In the genomic region with DNA sequence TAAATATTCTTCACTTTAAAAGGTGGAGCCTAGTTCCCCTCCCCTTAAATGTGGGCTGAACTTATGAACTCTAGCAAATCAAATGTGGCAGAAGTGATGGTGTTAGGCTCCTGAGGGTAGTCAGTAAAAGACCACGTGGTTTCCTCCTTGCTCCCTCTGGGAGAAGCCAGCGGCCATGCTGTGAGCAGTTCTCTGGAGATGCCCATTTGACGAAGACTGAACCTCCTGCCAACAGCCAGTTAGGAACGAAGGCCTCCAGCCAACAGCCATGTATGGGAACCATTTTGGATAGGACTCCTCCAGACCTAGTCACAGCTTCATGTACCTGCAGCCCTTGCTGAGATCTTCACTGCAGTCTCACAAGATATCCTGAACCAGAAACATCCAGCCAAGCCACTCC, we compare ENCODE assay signal across 22 cellular contexts. TPM values are rescaled to one million over a fixed set of nuclear protein-coding genes. Genes with fewer than 3 reads are reported as not detected.
"Had no signal": no experiment of that assay in that cellular context is flagged by ENCODE, and none has a peak within 500 bp of the region (broad histone marks: within the 10 kb centered on the region; RNA-seq: fewer than 3 reads in every experiment).

No MANE protein-coding gene starts in this region.

- H3K4me2 ChIP-seq: SK-N-SH had no signal

- H3K36me3 ChIP-seq: MG63 had no signal

- DNase-seq: KBM-7, MG63, NCI-H1092 treated with DMSO at 0.1 percent for 48 hours, NCI-H1436, NCI-H187, NCI-H2029, NCI-H2081 treated with DMSO at 0.1 percent for 48 hours, NCI-H2171, NCI-H226, NCI-H446, NCI-H510A, NCI-H524 treated with DMSO at 0.1 percent for 48 hours, NCI-H69, NCI-H774, PC-3, SHP77, SK-N-SH, SW 1271, T-cell had no signal

- H3K9ac ChIP-seq: SK-N-SH had no signal

- H3K27ac ChIP-seq: RWPE1 had no signal

- ATAC-seq: Panc1, PC-3, T-cell had no signal

- H3K27me3 ChIP-seq: MG63 had no signal

- H3K9me3 ChIP-seq: MG63, SK-N-SH had no signal

- H3K4me3 ChIP-seq: MG63 had no signal

RNA-seq across cellular contexts. Expression of a gene that starts 7.6 kb away (rescaled TPM):
- total RNA-seq: OCI-LY7 had no signal
